In genomic region chr1:63630238-63630637, GRCh38 we compare ENCODE assay signal across 19 cellular contexts.
"Had no signal": no experiment of that assay in that cellular context is flagged by ENCODE, and none has a peak within 500 bp of the region (broad histone marks: within the 10 kb centered on the region; RNA-seq: fewer than 3 reads in every experiment).

No MANE protein-coding gene starts in this region.

- H3K4me1 Mint-ChIP-seq: stimulated activated memory B cell treated with anti-CD40 and anti-IgM and Interleukin-4, amounts not matched to agents 10 μg/mL and 1 μg/mL and 100 μg/mL, for 72 hours had no signal

- H3K27me3 ChIP-seq: hepatocyte, sigmoid colon, spleen, upper lobe of right lung had no signal

- H3K9me3 ChIP-seq: lower lobe of right lung, sigmoid colon, spleen, thoracic aorta, upper lobe of right lung had no signal

- H3K4me3 Mint-ChIP-seq: activated CD4-positive, alpha-beta T cell treated with anti-CD3 and anti-CD28 coated beads, Interleukin-2, amount 10 ng/mL, durations not matched to agents 7 days and 5 days; activated CD8-positive, alpha-beta T cell treated with anti-CD3 and anti-CD28 coated beads, Interleukin-2, amount 10 ng/mL, durations not matched to agents 7 days and 5 days; activated naive CD8-positive, alpha-beta T cell treated with anti-CD3 and anti-CD28 coated beads, Interleukin-2, amount 10 ng/mL, durations not matched to agents 7 days and 5 days; activated T-cell treated with anti-CD3 and anti-CD28 coated beads, Interleukin-2, amount 50 U/mL, for 24 hours; effector memory CD8-positive, alpha-beta T cell; mesothelial cell of epicardium; nephron; stimulated activated memory B cell treated with anti-CD40 and anti-IgM and Interleukin-4, amounts not matched to agents 10 μg/mL and 1 μg/mL and 100 μg/mL, for 72 hours; T-helper 1 cell treated with Interleukin-12 subunit alpha and Interleukin-12 subunit beta and Interleukin-4 antibody, amounts not matched to agents 30 μg/mL and 1 μg/mL, for 36 hours had no signal

- H3K9me3 Mint-ChIP-seq: activated CD4-positive, alpha-beta T cell treated with anti-CD3 and anti-CD28 coated beads, Interleukin-2, amount 10 ng/mL, durations not matched to agents 7 days and 5 days; activated naive CD8-positive, alpha-beta T cell treated with anti-CD3 and anti-CD28 coated beads, Interleukin-2, amount 10 ng/mL, durations not matched to agents 7 days and 5 days; activated T-cell treated with anti-CD3 and anti-CD28 coated beads, Interleukin-2, amount 50 U/mL, for 24 hours; activated T-helper 2 cell treated with anti-CD3 and anti-CD28 coated beads, Interferon-gamma antibody, Interleukin-2, Interleukin-4, amounts not matched to agents 10 μg/mL and 5 μg/mL and 100 μg/mL, durations not matched to agents 14 hours and 24 hours and 36 hours; effector memory CD8-positive, alpha-beta T cell; mesothelial cell of epicardium; nephron; stimulated activated memory B cell treated with anti-CD40 and anti-IgM and Interleukin-4, amounts not matched to agents 10 μg/mL and 1 μg/mL and 100 μg/mL, for 72 hours; T-helper 1 cell treated with Interleukin-12 subunit alpha and Interleukin-12 subunit beta and Interleukin-4 antibody, amounts not matched to agents 30 μg/mL and 1 μg/mL, for 36 hours had no signal

- H3K27ac ChIP-seq: hepatocyte, lower lobe of right lung, sigmoid colon, spleen, thoracic aorta, upper lobe of right lung had no signal

- H3K27me3 Mint-ChIP-seq: activated CD4-positive, alpha-beta T cell treated with anti-CD3 and anti-CD28 coated beads, Interleukin-2, amount 10 ng/mL, durations not matched to agents 7 days and 5 days; activated naive CD8-positive, alpha-beta T cell treated with anti-CD3 and anti-CD28 coated beads, Interleukin-2, amount 10 ng/mL, durations not matched to agents 7 days and 5 days; activated T-cell treated with anti-CD3 and anti-CD28 coated beads, Interleukin-2, amount 50 U/mL, for 24 hours; effector memory CD8-positive, alpha-beta T cell; stimulated activated memory B cell treated with anti-CD40 and anti-IgM and Interleukin-4, amounts not matched to agents 10 μg/mL and 1 μg/mL and 100 μg/mL, for 72 hours had no signal

- DNase-seq: activated CD4-positive, alpha-beta T cell treated with anti-CD3 and anti-CD28 coated beads, Interleukin-2, amount 10 ng/mL, durations not matched to agents 7 days and 5 days; activated CD8-positive, alpha-beta T cell treated with anti-CD3 and anti-CD28 coated beads, Interleukin-2, amount 10 ng/mL, durations not matched to agents 7 days and 5 days; activated naive CD4-positive, alpha-beta T cell treated with Interleukin-2 at 50 U/mL for 16 hours; activated naive CD8-positive, alpha-beta T cell treated with anti-CD3 and anti-CD28 coated beads, Interleukin-2, amount 10 ng/mL, durations not matched to agents 7 days and 5 days; activated T-cell treated with anti-CD3 and anti-CD28 coated beads, Interleukin-2, amount 50 U/mL, for 24 hours; effector memory CD8-positive, alpha-beta T cell; left cardiac atrium; lower lobe of right lung; sigmoid colon; spleen; stimulated activated CD4-positive, alpha-beta T cell treated with anti-CD3 and anti-CD28 coated beads, Interleukin-4, amount 100 ng/mL, for 4 hours; upper lobe of right lung had no signal

- H3K27ac Mint-ChIP-seq: activated CD4-positive, alpha-beta T cell treated with anti-CD3 and anti-CD28 coated beads, Interleukin-2, amount 10 ng/mL, durations not matched to agents 7 days and 5 days; activated CD8-positive, alpha-beta T cell treated with anti-CD3 and anti-CD28 coated beads, Interleukin-2, amount 10 ng/mL, durations not matched to agents 7 days and 5 days; activated naive CD8-positive, alpha-beta T cell treated with anti-CD3 and anti-CD28 coated beads, Interleukin-2, amount 10 ng/mL, durations not matched to agents 7 days and 5 days; activated T-cell treated with anti-CD3 and anti-CD28 coated beads, Interleukin-2, amount 50 U/mL, for 24 hours; activated T-helper 2 cell treated with anti-CD3 and anti-CD28 coated beads, Interferon-gamma antibody, Interleukin-2, Interleukin-4, amounts not matched to agents 10 μg/mL and 5 μg/mL and 100 μg/mL, durations not matched to agents 14 hours and 24 hours and 36 hours; effector memory CD8-positive, alpha-beta T cell; mesothelial cell of epicardium; nephron; stimulated activated memory B cell treated with anti-CD40 and anti-IgM and Interleukin-4, amounts not matched to agents 10 μg/mL and 1 μg/mL and 100 μg/mL, for 72 hours; T-helper 1 cell treated with Interleukin-12 subunit alpha and Interleukin-12 subunit beta and Interleukin-4 antibody, amounts not matched to agents 30 μg/mL and 1 μg/mL, for 36 hours had no signal

- H3K4me3 ChIP-seq: hepatocyte, lower lobe of right lung, sigmoid colon, spleen, thoracic aorta, upper lobe of right lung had no signal

- ATAC-seq: activated CD8-positive, alpha-beta T cell treated with anti-CD3 and anti-CD28 coated beads, Interleukin-2, amount 10 ng/mL, durations not matched to agents 7 days and 5 days; effector memory CD8-positive, alpha-beta T cell; left cardiac atrium; lower lobe of right lung; stimulated activated memory B cell treated with anti-CD40 and anti-IgM and Interleukin-4, amounts not matched to agents 10 μg/mL and 1 μg/mL and 100 μg/mL, for 72 hours; upper lobe of right lung had no signal
